1 cellular context compared by ENCODE assay signal in the genomic region with DNA sequence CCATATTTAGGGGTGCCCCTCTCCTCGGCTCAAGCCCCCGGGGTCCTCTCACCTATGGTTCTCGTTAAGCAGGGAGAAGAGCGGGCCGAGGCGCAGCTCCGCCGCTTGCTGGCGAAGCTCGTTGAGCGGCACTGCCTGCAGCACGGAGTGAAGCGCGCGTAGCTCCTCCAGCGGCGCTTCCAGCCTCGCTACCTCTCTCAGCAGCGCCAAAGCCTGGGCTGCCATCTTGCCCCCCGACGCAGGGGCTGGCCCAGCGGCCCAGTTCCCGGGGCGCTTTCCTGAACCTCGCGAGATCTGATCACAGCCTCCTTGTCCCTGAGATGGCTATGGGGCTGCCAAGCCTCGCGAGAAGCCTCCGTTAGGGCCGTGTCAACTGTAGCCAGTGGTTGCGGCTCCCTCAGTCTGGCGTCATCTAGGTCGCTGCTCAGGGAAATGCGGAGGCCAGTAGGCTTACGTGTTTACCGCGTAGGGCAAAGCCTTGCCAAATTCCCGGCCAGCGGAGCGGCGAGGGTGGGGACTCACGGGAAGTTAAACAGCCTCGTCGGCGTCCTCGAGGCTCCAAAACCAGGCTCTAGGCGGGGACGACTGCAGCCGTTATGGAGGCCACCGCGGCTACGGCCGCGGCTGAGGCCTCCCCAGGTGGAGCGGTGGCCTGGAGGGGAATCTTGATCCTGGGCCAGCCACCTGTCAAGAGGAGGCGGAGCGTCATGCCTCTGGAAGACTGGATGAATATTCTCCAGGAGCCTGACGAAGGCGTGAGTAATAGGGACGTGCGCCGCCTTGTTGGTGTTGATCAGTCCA.
A peak's percentile ranks its signal among the peaks of the same experiment; 100 is the strongest.
TF ChIP-seq lines count a peak whose summit lies in the region.

A gene (minus strand): TSS at position 238 of the 801 bp plus-strand sequence. CDS start 13 bp downstream, at position 225.

TF ChIP-seq in HepG2, 621 proteins besides CTCF, POLR2A, EP300 and RAD21 (continued from another document and continues in another):
- TF ChIP-seq, protein P1, sequence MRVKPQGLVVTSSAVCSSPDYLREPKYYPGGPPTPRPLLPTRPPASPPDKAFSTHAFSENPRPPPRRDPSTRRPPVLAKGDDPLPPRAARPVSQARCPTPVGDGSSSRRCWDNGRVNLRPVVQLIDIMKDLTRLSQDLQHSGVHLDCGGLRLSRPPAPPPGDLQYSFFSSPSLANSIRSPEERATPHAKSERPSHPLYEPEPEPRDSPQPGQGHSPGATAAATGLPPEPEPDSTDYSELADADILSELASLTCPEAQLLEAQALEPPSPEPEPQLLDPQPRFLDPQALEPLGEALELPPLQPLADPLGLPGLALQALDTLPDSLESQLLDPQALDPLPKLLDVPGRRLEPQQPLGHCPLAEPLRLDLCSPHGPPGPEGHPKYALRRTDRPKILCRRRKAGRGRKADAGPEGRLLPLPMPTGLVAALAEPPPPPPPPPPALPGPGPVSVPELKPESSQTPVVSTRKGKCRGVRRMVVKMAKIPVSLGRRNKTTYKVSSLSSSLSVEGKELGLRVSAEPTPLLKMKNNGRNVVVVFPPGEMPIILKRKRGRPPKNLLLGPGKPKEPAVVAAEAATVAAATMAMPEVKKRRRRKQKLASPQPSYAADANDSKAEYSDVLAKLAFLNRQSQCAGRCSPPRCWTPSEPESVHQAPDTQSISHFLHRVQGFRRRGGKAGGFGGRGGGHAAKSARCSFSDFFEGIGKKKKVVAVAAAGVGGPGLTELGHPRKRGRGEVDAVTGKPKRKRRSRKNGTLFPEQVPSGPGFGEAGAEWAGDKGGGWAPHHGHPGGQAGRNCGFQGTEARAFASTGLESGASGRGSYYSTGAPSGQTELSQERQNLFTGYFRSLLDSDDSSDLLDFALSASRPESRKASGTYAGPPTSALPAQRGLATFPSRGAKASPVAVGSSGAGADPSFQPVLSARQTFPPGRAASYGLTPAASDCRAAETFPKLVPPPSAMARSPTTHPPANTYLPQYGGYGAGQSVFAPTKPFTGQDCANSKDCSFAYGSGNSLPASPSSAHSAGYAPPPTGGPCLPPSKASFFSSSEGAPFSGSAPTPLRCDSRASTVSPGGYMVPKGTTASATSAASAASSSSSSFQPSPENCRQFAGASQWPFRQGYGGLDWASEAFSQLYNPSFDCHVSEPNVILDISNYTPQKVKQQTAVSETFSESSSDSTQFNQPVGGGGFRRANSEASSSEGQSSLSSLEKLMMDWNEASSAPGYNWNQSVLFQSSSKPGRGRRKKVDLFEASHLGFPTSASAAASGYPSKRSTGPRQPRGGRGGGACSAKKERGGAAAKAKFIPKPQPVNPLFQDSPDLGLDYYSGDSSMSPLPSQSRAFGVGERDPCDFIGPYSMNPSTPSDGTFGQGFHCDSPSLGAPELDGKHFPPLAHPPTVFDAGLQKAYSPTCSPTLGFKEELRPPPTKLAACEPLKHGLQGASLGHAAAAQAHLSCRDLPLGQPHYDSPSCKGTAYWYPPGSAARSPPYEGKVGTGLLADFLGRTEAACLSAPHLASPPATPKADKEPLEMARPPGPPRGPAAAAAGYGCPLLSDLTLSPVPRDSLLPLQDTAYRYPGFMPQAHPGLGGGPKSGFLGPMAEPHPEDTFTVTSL (CRISPR knock-in tag; IDR thresholded peaks at IDR 0.05; ENCODE audit: borderline replicate concordance), result no peak; the same call in 1 of the 2 replicates
- TF ChIP-seq, protein P2, sequence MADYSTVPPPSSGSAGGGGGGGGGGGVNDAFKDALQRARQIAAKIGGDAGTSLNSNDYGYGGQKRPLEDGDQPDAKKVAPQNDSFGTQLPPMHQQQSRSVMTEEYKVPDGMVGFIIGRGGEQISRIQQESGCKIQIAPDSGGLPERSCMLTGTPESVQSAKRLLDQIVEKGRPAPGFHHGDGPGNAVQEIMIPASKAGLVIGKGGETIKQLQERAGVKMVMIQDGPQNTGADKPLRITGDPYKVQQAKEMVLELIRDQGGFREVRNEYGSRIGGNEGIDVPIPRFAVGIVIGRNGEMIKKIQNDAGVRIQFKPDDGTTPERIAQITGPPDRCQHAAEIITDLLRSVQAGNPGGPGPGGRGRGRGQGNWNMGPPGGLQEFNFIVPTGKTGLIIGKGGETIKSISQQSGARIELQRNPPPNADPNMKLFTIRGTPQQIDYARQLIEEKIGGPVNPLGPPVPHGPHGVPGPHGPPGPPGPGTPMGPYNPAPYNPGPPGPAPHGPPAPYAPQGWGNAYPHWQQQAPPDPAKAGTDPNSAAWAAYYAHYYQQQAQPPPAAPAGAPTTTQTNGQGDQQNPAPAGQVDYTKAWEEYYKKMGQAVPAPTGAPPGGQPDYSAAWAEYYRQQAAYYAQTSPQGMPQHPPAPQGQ (CRISPR knock-in tag; IDR thresholded peaks at IDR 0.05; ENCODE audit: borderline replicate concordance), result no peak
- TF ChIP-seq PHF21A (CRISPR knock-in tag; IDR thresholded peaks at IDR 0.05) (peak; percentile 31; the same call in 1 of the 2 replicates), JARID2 (CRISPR knock-in tag; IDR thresholded peaks at IDR 0.05; ENCODE audit: insufficient replicate concordance) (no peak), ZZZ3 (CRISPR knock-in tag; IDR thresholded peaks at IDR 0.05; ENCODE audit: borderline replicate concordance) (no peak; the same call in 1 of the 2 replicates), ZNF747 (CRISPR knock-in tag; IDR thresholded peaks at IDR 0.05; ENCODE audit: borderline replicate concordance) (no peak; the same call in 1 of the 2 replicates), TEAD3 (CRISPR knock-in tag; optimal IDR thresholded peaks at IDR 0.05; ENCODE audit: borderline replicate concordance) (peak; percentile 61), ZBTB20 (CRISPR knock-in tag; IDR thresholded peaks at IDR 0.05; ENCODE audit: borderline replicate concordance, low read depth) (no peak), ZNF841 (CRISPR knock-in tag; IDR thresholded peaks at IDR 0.05; ENCODE audit: borderline replicate concordance) (no peak), PTBP1 (IDR thresholded peaks at IDR 0.05; ENCODE audit: low read depth, low read length, poor library complexity, severe bottlenecking) (no peak), RBM39 (IDR thresholded peaks at IDR 0.05; ENCODE audit: low read depth, low read length, poor library complexity, severe bottlenecking) (peak; percentile 90), STAG1 (CRISPR knock-in tag; IDR thresholded peaks at IDR 0.05) (0 out of 2 replicates have a peak, but pooled peaks have one; percentile 13), ZNF367 (CRISPR knock-in tag; IDR thresholded peaks at IDR 0.05; ENCODE audit: borderline replicate concordance) (peak; percentile 37; the same call in 1 of the 2 replicates), NFE2L1 (CRISPR knock-in tag; IDR thresholded peaks at IDR 0.05; ENCODE audit: borderline replicate concordance) (no peak), KLF11 (CRISPR knock-in tag; IDR thresholded peaks at IDR 0.05) (no peak; the same call in 1 of the 2 replicates), JUND (CRISPR knock-in tag; IDR thresholded peaks at IDR 0.05) (no peak), KAT7 (CRISPR knock-in tag; IDR thresholded peaks at IDR 0.05; ENCODE audit: borderline replicate concordance) (no peak), ZFP82 (CRISPR knock-in tag; IDR thresholded peaks at IDR 0.05; ENCODE audit: borderline replicate concordance) (0 out of 2 replicates have a peak, but pooled peaks have one; percentile 62), ZNF17 (CRISPR knock-in tag; IDR thresholded peaks at IDR 0.05) (no peak), ZNF644 (CRISPR knock-in tag; IDR thresholded peaks at IDR 0.05; ENCODE audit: low read depth) (peak; percentile 93; the same call in 1 of the 2 replicates), ZNF550 (CRISPR knock-in tag; IDR thresholded peaks at IDR 0.05; ENCODE audit: borderline replicate concordance) (no peak), ZNF329 (CRISPR knock-in tag; IDR thresholded peaks at IDR 0.05; ENCODE audit: low read depth) (0 out of 2 replicates have a peak, but pooled peaks have one; percentile 55), ZNF256 (CRISPR knock-in tag; conservative IDR thresholded peaks at IDR 0.05) (peak; percentile 73), ATF7-NPFF (CRISPR knock-in tag; IDR thresholded peaks at IDR 0.05; ENCODE audit: low read depth) (peak; percentile 53; the same call in 1 of the 2 replicates), MYC (CRISPR knock-in tag; IDR thresholded peaks at IDR 0.05; ENCODE audit: borderline replicate concordance) (peak; percentile 60; the same call in 1 of the 2 replicates), CHD4 (IDR thresholded peaks at IDR 0.05; ENCODE audit: borderline replicate concordance, low read length) (no peak), ZNF746 (CRISPR knock-in tag; IDR thresholded peaks at IDR 0.05) (no peak; the same call in 1 of the 2 replicates), ZNF335 (CRISPR knock-in tag; IDR thresholded peaks at IDR 0.05) (no peak), ZNF235 (CRISPR knock-in tag; IDR thresholded peaks at IDR 0.05; ENCODE audit: borderline replicate concordance) (peak; percentile 92; the same call in 1 of the 2 replicates), MATR3 (CRISPR knock-in tag; IDR thresholded peaks at IDR 0.05) (no peak), PHB2 (IDR thresholded peaks at IDR 0.05; ENCODE audit: partially characterized antibody) (no peak), ZFP90 (CRISPR knock-in tag; IDR thresholded peaks at IDR 0.05; ENCODE audit: borderline replicate concordance) (peak; percentile 70; the same call in 1 of the 2 replicates), ZIK1 (CRISPR knock-in tag; IDR thresholded peaks at IDR 0.05; ENCODE audit: borderline replicate concordance, low read depth) (no peak), ZNF546 (CRISPR knock-in tag; conservative IDR thresholded peaks at IDR 0.05) (peak; percentile 91), ETV5 (CRISPR knock-in tag; IDR thresholded peaks at IDR 0.05; ENCODE audit: borderline replicate concordance) (0 out of 2 replicates have a peak, but pooled peaks have one; percentile 24)
- TF ChIP-seq, protein P3, sequence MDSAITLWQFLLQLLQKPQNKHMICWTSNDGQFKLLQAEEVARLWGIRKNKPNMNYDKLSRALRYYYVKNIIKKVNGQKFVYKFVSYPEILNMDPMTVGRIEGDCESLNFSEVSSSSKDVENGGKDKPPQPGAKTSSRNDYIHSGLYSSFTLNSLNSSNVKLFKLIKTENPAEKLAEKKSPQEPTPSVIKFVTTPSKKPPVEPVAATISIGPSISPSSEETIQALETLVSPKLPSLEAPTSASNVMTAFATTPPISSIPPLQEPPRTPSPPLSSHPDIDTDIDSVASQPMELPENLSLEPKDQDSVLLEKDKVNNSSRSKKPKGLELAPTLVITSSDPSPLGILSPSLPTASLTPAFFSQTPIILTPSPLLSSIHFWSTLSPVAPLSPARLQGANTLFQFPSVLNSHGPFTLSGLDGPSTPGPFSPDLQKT (CRISPR knock-in tag; IDR thresholded peaks at IDR 0.05; ENCODE audit: borderline replicate concordance), result no peak
- TF ChIP-seq, protein P4, sequence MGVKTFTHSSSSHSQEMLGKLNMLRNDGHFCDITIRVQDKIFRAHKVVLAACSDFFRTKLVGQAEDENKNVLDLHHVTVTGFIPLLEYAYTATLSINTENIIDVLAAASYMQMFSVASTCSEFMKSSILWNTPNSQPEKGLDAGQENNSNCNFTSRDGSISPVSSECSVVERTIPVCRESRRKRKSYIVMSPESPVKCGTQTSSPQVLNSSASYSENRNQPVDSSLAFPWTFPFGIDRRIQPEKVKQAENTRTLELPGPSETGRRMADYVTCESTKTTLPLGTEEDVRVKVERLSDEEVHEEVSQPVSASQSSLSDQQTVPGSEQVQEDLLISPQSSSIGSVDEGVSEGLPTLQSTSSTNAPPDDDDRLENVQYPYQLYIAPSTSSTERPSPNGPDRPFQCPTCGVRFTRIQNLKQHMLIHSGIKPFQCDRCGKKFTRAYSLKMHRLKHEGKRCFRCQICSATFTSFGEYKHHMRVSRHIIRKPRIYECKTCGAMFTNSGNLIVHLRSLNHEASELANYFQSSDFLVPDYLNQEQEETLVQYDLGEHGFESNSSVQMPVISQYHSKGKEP (CRISPR knock-in tag; IDR thresholded peaks at IDR 0.05), result no peak
- TF ChIP-seq, protein P5, sequence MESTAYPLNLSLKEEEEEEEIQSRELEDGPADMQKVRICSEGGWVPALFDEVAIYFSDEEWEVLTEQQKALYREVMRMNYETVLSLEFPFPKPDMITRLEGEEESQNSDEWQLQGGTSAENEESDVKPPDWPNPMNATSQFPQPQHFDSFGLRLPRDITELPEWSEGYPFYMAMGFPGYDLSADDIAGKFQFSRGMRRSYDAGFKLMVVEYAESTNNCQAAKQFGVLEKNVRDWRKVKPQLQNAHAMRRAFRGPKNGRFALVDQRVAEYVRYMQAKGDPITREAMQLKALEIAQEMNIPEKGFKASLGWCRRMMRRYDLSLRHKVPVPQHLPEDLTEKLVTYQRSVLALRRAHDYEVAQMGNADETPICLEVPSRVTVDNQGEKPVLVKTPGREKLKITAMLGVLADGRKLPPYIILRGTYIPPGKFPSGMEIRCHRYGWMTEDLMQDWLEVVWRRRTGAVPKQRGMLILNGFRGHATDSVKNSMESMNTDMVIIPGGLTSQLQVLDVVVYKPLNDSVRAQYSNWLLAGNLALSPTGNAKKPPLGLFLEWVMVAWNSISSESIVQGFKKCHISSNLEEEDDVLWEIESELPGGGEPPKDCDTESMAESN (CRISPR knock-in tag; conservative IDR thresholded peaks at IDR 0.05), result no peak; the same call in 1 of the 2 replicates
- TF ChIP-seq, protein P6, sequence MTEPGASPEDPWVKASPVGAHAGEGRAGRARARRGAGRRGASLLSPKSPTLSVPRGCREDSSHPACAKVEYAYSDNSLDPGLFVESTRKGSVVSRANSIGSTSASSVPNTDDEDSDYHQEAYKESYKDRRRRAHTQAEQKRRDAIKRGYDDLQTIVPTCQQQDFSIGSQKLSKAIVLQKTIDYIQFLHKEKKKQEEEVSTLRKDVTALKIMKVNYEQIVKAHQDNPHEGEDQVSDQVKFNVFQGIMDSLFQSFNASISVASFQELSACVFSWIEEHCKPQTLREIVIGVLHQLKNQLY (CRISPR knock-in tag; IDR thresholded peaks at IDR 0.05), result no peak
